Comparison of ENCODE assay signal across 27 cellular contexts in genomic region chr1:180892675-180893074, GRCh38. TPM values are rescaled to one million over a fixed set of nuclear protein-coding genes. Genes with fewer than 3 reads are reported as not detected.
DNase-seq lines count a peak whose midpoint lies in the region; ATAC-seq, FAIRE-seq and TF ChIP-seq lines count a peak whose summit lies in the region.
"Had no signal": no experiment of that assay in that cellular context is flagged by ENCODE, and none has a peak within 500 bp of the region (broad histone marks: within the 10 kb centered on the region; RNA-seq: fewer than 3 reads in every experiment).

No MANE protein-coding gene starts in this region.

- no peak for ATAC-seq in activated CD4-positive, alpha-beta T cell treated with anti-CD3 and anti-CD28 coated beads for 36 hours
- peak; percentile 40; the same call in 1 of the 3 replicates for ATAC-seq in HepG2
- ATAC-seq in right lobe of liver: no peak
- ATAC-seq: A549, GM12878 had no signal

- no peak for FAIRE-seq in HepG2 (lab: Jason Lieb, UNC)
- FAIRE-seq: A549, GM12878, GM19239, H1 had no signal

- peaks cover 9% of the 10 kb centered on the region for H3K9me3 Mint-ChIP-seq in activated CD4-positive, alpha-beta T cell treated with anti-CD3 and anti-CD28 coated beads, Interleukin-2, amount 10 ng/mL, durations not matched to agents 24 days and 14 days
- H3K9me3 Mint-ChIP-seq in activated CD4-positive, alpha-beta T cell treated with anti-CD3 and anti-CD28 coated beads for 36 hours (ENCODE audit: low read depth): no peaks in the 10 kb centered on the region
- H3K9me3 Mint-ChIP-seq in glutamatergic neuron (ENCODE audit: unreplicated experiment) (peaks cover 2% of the 10 kb centered on the region), osteocyte (ENCODE audit: unreplicated experiment) (no peaks in the 10 kb centered on the region)

- CTCF ChIA-PET in activated CD4-positive, alpha-beta T cell treated with anti-CD3 and anti-CD28 coated beads for 36 hours (lab: Charles Lee): interaction anchor here (0.7 to 1.0 kb wide), 2 partner anchors 31 to 277 kb away, joined by 3 read pairs; no protein-coding TSS in a partner anchor
- CTCF ChIA-PET in HepG2 (lab: Yijun Ruan, JAX; ENCODE audit: low intra/inter-chr PET ratio, low total read pairs): no interaction called here

- in situ Hi-C loops in HepG2 (cut with HindIII; ENCODE audit: extremely low pct_ligation_motif_present, low pct_unique_long_range_greater_than_20kb): no loop called here

- TF ChIP-seq POLR2A in HepG2 (IDR thresholded peaks at IDR 0.05; ENCODE audit: insufficient read depth in 1 of 2, low read depth in 2 of 2, low read length in 2 of 2) (no peak), right lobe of liver (IDR thresholded peaks at IDR 0.05) (no peak)

- POLR2A ChIA-PET in activated CD4-positive, alpha-beta T cell treated with anti-CD3 and anti-CD28 coated beads for 36 hours (lab: Charles Lee): no interaction called here
- POLR2A ChIA-PET in HepG2 (lab: Yijun Ruan, JAX): no interaction called here

- no peak overlapping the region for H2AFZ ChIP-seq in HepG2 (ENCODE audit: low read length)
- H2AFZ ChIP-seq: GM23248 had no signal

- H3K4me1 Mint-ChIP-seq in activated CD4-positive, alpha-beta T cell treated with anti-CD3 and anti-CD28 coated beads, Interleukin-2, amount 10 ng/mL, durations not matched to agents 24 days and 14 days: peaks cover 3% of the 10 kb centered on the region
- peaks cover 10% of the 10 kb centered on the region for H3K4me1 Mint-ChIP-seq in activated CD4-positive, alpha-beta T cell treated with anti-CD3 and anti-CD28 coated beads for 36 hours
- H3K4me1 Mint-ChIP-seq in glutamatergic neuron (ENCODE audit: low read depth, unreplicated experiment): peaks cover 9% of the 10 kb centered on the region
- no peaks in the 10 kb centered on the region for H3K4me1 Mint-ChIP-seq in osteocyte (ENCODE audit: unreplicated experiment)

- no peaks in the 10 kb centered on the region for H4K20me1 ChIP-seq in HepG2 (ENCODE audit: insufficient read depth, low read length)
- H4K20me1 ChIP-seq: BLaER1 treated with 17β-estradiol and CSF1 and Interleukin-3, amounts not matched to agents 10 nM and 100 nM had no signal

- no peak for TF ChIP-seq RAD21 in HepG2 (CRISPR knock-in tag; IDR thresholded peaks at IDR 0.05)

- intact Hi-C loops in activated CD4-positive, alpha-beta T cell treated with anti-CD3 and anti-CD28 coated beads, Interleukin-2, amount 10 ng/mL, durations not matched to agents 24 days and 14 days (cut with micrococcal nuclease): no loop called here
- intact Hi-C loops in activated CD4-positive, alpha-beta T cell treated with anti-CD3 and anti-CD28 coated beads for 36 hours (cut with DNase I, micrococcal nuclease): no loop called here
- intact Hi-C loops in HepG2 (cut with micrococcal nuclease; ENCODE audit: unreplicated experiment): loop anchor here (2.0 kb wide), 1 partner anchor 32 kb away; no protein-coding TSS in a partner anchor
- intact Hi-C loops in right lobe of liver (cut with DNase I): no loop called here

- no peaks in the 10 kb centered on the region for H3K27me3 Mint-ChIP-seq in activated CD4-positive, alpha-beta T cell treated with anti-CD3 and anti-CD28 coated beads, Interleukin-2, amount 10 ng/mL, durations not matched to agents 24 days and 14 days
- H3K27me3 Mint-ChIP-seq in activated CD4-positive, alpha-beta T cell treated with anti-CD3 and anti-CD28 coated beads for 36 hours: no peaks in the 10 kb centered on the region
- H3K27me3 Mint-ChIP-seq in glutamatergic neuron (ENCODE audit: unreplicated experiment): peaks cover 5% of the 10 kb centered on the region
- no peaks in the 10 kb centered on the region for H3K27me3 Mint-ChIP-seq in osteocyte (ENCODE audit: unreplicated experiment)
- H3K27me3 Mint-ChIP-seq: CD4-positive, alpha-beta memory T cell had no signal

- no peak for TF ChIP-seq EP300 in HepG2 (IDR thresholded peaks at IDR 0.05; ENCODE audit: low read depth in 2 of 2, low read length in 2 of 2)
- no peak for TF ChIP-seq EP300 in HepG2 (CRISPR knock-in tag; IDR thresholded peaks at IDR 0.05; ENCODE audit: borderline replicate concordance)

- no TSS peak for BruUV-seq in HepG2 (replicated peaks; lab: Mats Ljungman, UMichigan)

- H3K79me2 ChIP-seq in HepG2 (ENCODE audit: insufficient read depth, low read length): no peaks in the 10 kb centered on the region

- H3K4me3 ChIP-seq in HepG2 (replicated peaks in 1 of 3; ENCODE audit: insufficient read depth in 1 of 3, low read depth in 2 of 3, low read length in 3 of 3) (no peak overlapping the region), right lobe of liver (no peak overlapping the region)
- H3K4me3 ChIP-seq: A549; BLaER1 treated with 17β-estradiol and CSF1 and Interleukin-3, amounts not matched to agents 10 nM and 100 nM; GM12878; GM23248 had no signal

- H3K9me3 ChIP-seq in HepG2 (ENCODE audit: low read length) (no peaks in the 10 kb centered on the region), right lobe of liver (no peaks in the 10 kb centered on the region)
- H3K9me3 ChIP-seq: A549, BE2C had no signal

- H3K4me1 ChIP-seq in HepG2 (ENCODE audit: insufficient read depth, low read length) (peaks cover 6% of the 10 kb centered on the region), right lobe of liver (no peaks in the 10 kb centered on the region)
- H3K4me1 ChIP-seq: A549, BE2C had no signal

- H3K9ac ChIP-seq in HepG2 (ENCODE audit: insufficient read depth, low read depth, low read length): no peak overlapping the region
- H3K9ac ChIP-seq: BLaER1 treated with 17β-estradiol and CSF1 and Interleukin-3, amounts not matched to agents 10 nM and 100 nM; GM23248 had no signal

- no peaks in the 10 kb centered on the region for H3K36me3 ChIP-seq in HepG2 (replicated peaks in 1 of 2; ENCODE audit: control insufficient read depth in 1 of 2, insufficient read depth in 2 of 2, low read length in 2 of 2)
- H3K36me3 ChIP-seq in right lobe of liver: no peaks in the 10 kb centered on the region
- H3K36me3 ChIP-seq: BE2C had no signal

- no peak overlapping the region for H3K4me3 Mint-ChIP-seq in activated CD4-positive, alpha-beta T cell treated with anti-CD3 and anti-CD28 coated beads, Interleukin-2, amount 10 ng/mL, durations not matched to agents 24 days and 14 days
- H3K4me3 Mint-ChIP-seq in activated CD4-positive, alpha-beta T cell treated with anti-CD3 and anti-CD28 coated beads for 36 hours: no peak overlapping the region
- H3K4me3 Mint-ChIP-seq in glutamatergic neuron (ENCODE audit: unreplicated experiment): no peak overlapping the region
- H3K4me3 Mint-ChIP-seq in osteocyte (ENCODE audit: unreplicated experiment): no peak overlapping the region
- H3K4me3 Mint-ChIP-seq: CD14-positive monocyte; CD4-positive, alpha-beta memory T cell had no signal

- no peak overlapping the region for H3K4me2 ChIP-seq in HepG2 (ENCODE audit: low read depth, low read length)
- H3K4me2 ChIP-seq: A549 had no signal

- TF ChIP-seq CTCF in HepG2 (CRISPR knock-in tag; IDR thresholded peaks at IDR 0.05) (no peak), right lobe of liver (IDR thresholded peaks at IDR 0.05) (no peak), glutamatergic neuron (IDR thresholded peaks at IDR 0.05; ENCODE audit: partially characterized antibody, unreplicated experiment) (no peak), osteocyte (IDR thresholded peaks at IDR 0.05) (no peak)

- H3K27ac ChIP-seq in HepG2 (ENCODE audit: extremely low read length, insufficient read depth, low read length) (no peak overlapping the region), right lobe of liver (no peak overlapping the region)
- H3K27ac ChIP-seq: A549; BLaER1 treated with 17β-estradiol and CSF1 and Interleukin-3, amounts not matched to agents 10 nM and 100 nM; GM23248 had no signal

- no peaks in the 10 kb centered on the region for H3K36me3 Mint-ChIP-seq in activated CD4-positive, alpha-beta T cell treated with anti-CD3 and anti-CD28 coated beads, Interleukin-2, amount 10 ng/mL, durations not matched to agents 24 days and 14 days (ENCODE audit: low read depth)
- no peaks in the 10 kb centered on the region for H3K36me3 Mint-ChIP-seq in activated CD4-positive, alpha-beta T cell treated with anti-CD3 and anti-CD28 coated beads for 36 hours (ENCODE audit: low read depth)
- H3K36me3 Mint-ChIP-seq in glutamatergic neuron (ENCODE audit: unreplicated experiment) (no peaks in the 10 kb centered on the region), osteocyte (ENCODE audit: unreplicated experiment) (peaks cover 3% of the 10 kb centered on the region)

- H3K27ac Mint-ChIP-seq in activated CD4-positive, alpha-beta T cell treated with anti-CD3 and anti-CD28 coated beads, Interleukin-2, amount 10 ng/mL, durations not matched to agents 24 days and 14 days: no peak overlapping the region
- no peak overlapping the region for H3K27ac Mint-ChIP-seq in activated CD4-positive, alpha-beta T cell treated with anti-CD3 and anti-CD28 coated beads for 36 hours
- H3K27ac Mint-ChIP-seq in glutamatergic neuron (ENCODE audit: unreplicated experiment) (peak overlapping the region; percentile 48), osteocyte (ENCODE audit: unreplicated experiment) (no peak overlapping the region)
- H3K27ac Mint-ChIP-seq: CD4-positive, alpha-beta memory T cell had no signal

- DNase-seq in activated CD4-positive, alpha-beta T cell treated with anti-CD3 and anti-CD28 coated beads, Interleukin-2, amount 10 ng/mL, durations not matched to agents 24 days and 14 days: peak; percentile 42
- no peak for DNase-seq in activated CD4-positive, alpha-beta T cell treated with anti-CD3 and anti-CD28 coated beads for 36 hours
- DNase-seq in HepG2 (ENCODE audit: low spot score) (no peak), right lobe of liver (no peak), glutamatergic neuron (no peak), osteocyte (ENCODE audit: extremely low spot score, unreplicated experiment) (peak; percentile 17), NCI-H2227 (lab: John Stamatoyannopoulos, UW; ENCODE audit: unreplicated experiment) (no peak), HT-29 (ENCODE audit: low spot score) (no peak)
- DNase-seq: 8988T; ACHN; AML-193; BE2C; Calu3; CD4-positive, alpha-beta memory T cell; COR-L47; DMS79; EL; GDM1; GM23248; H7; HCEC 1CT had no signal

- 50% methylated on average over 2 of the region's 2 CpGs for WGBS in HepG2 (ENCODE audit: low lambda C conversion rate)
- WGBS in right lobe of liver (ENCODE audit: insufficient coverage, low coverage, low lambda C conversion rate, missing lambda C conversion rate): 74% methylated on average over 2 of the region's 2 CpGs

- no peaks in the 10 kb centered on the region for H3K27me3 ChIP-seq in HepG2 (ENCODE audit: control insufficient read depth in 1 of 2, insufficient read depth in 2 of 2, low read length in 2 of 2)
- no peaks in the 10 kb centered on the region for H3K27me3 ChIP-seq in right lobe of liver
- H3K27me3 ChIP-seq: BE2C; BLaER1 treated with 17β-estradiol and CSF1 and Interleukin-3, amounts not matched to agents 10 nM and 100 nM had no signal

RNA-seq across cellular contexts. Expression of gene KIAA1614, which starts 20.0 kb away (rescaled TPM):
- 0.16 and 0.26 TPM in 2 replicates for total RNA-seq in activated CD4-positive, alpha-beta T cell treated with anti-CD3 and anti-CD28 coated beads, Interleukin-2, amount 10 ng/mL, durations not matched to agents 24 days and 14 days
- total RNA-seq in activated CD4-positive, alpha-beta T cell treated with anti-CD3 and anti-CD28 coated beads for 36 hours: under 1 TPM in 1 of 2 experiments, not detected in 1; 0.09 TPM
- total RNA-seq in HepG2 (2016; rRNA removed; fragmentation: Illumina TruSeq; extraction: Trizol): 0.32 and 0.77 TPM in 2 replicates
- total RNA-seq in HepG2 (2016; cell fraction: cytosol; rRNA removed; fragmentation: Illumina TruSeq; extraction: Trizol; ENCODE audit: low read depth): 0.10 TPM in 1 of 2 replicates, not detected in the other
- total RNA-seq in HepG2 (2016; cell fraction: insoluble cytoplasmic fraction; rRNA removed; fragmentation: Illumina TruSeq; extraction: Trizol): 0.16 and 0.17 TPM in 2 replicates
- 0.46 and 0.52 TPM in 2 replicates for total RNA-seq in HepG2 (2016; cell fraction: membrane; rRNA removed; fragmentation: Illumina TruSeq; extraction: Trizol)
- 0.43 and 0.81 TPM in 2 replicates for total RNA-seq in HepG2 (2016; cell fraction: nucleus; rRNA removed; fragmentation: Illumina TruSeq; extraction: Trizol)
- 0.12 and 0.15 TPM in 2 replicates for polyA plus RNA-seq in HepG2 (2011; rRNA removed)
- 0.27 TPM in 2 replicates for polyA plus RNA-seq in HepG2 (2011; cell fraction: cytosol; rRNA removed)
- 0.16 and 0.48 TPM in 2 replicates for polyA plus RNA-seq in HepG2 (2011; cell fraction: nucleus; rRNA removed)
- polyA plus RNA-seq in HepG2 (2012): 0.40 and 0.48 TPM in 2 replicates
- polyA plus RNA-seq in HepG2 (2016; cell fraction: cytosol; fragmentation: Illumina TruSeq; extraction: Trizol; ENCODE audit: low read depth): 0.06 and 0.26 TPM in 2 replicates
- 0.17 and 0.20 TPM in 2 replicates for polyA plus RNA-seq in HepG2 (2016; cell fraction: insoluble cytoplasmic fraction; fragmentation: Illumina TruSeq; extraction: Trizol; ENCODE audit: low read depth)
- polyA plus RNA-seq in HepG2 (2016; cell fraction: membrane; fragmentation: Illumina TruSeq; extraction: Trizol; ENCODE audit: low read depth): 0.09 and 0.14 TPM in 2 replicates
- 0.11 and 0.16 TPM in 2 replicates for polyA plus RNA-seq in HepG2 (2016; cell fraction: nucleus; fragmentation: Illumina TruSeq; extraction: Trizol; ENCODE audit: insufficient read depth, low read depth)
- polyA minus RNA-seq in HepG2 (2011; rRNA and poly(A)+ RNA removed; ENCODE audit: low replicate concordance): 0.44 and 0.48 TPM in 2 replicates
- not detected in 2 replicates for polyA minus RNA-seq in HepG2 (2011; cell fraction: cytosol; rRNA and poly(A)+ RNA removed)
- 0.12 and 0.26 TPM in 2 replicates for polyA minus RNA-seq in HepG2 (2011; cell fraction: nucleus; rRNA and poly(A)+ RNA removed)
- under 1 TPM; 0.13 to 0.25 (median 0.21) TPM for total RNA-seq in right lobe of liver
- 4.1 TPM for total RNA-seq in glutamatergic neuron (ENCODE audit: unreplicated experiment)
- total RNA-seq in osteocyte: 6.6 and 8.4 TPM in 2 replicates
- total RNA-seq in HT-29 (2014; rRNA removed; shearing (Covaris generic)): 0.65 TPM in 1 of 2 replicates, not detected in the other
- polyA plus RNA-seq: CD14-positive monocyte; CD4-positive, alpha-beta memory T cell had no signal

Comparison
In these comparisons a context has a peak if more than half of its experiments do, and no peak if none do; other contexts are left out.
1. DNase-seq: peak in activated CD4-positive, alpha-beta T cell treated with anti-CD3 and anti-CD28 coated beads, Interleukin-2, amount 10 ng/mL, durations not matched to agents 24 days and 14 days (single experiment) and osteocyte (single experiment); none in activated CD4-positive, alpha-beta T cell treated with anti-CD3 and anti-CD28 coated beads for 36 hours (single experiment), HepG2 (single experiment), right lobe of liver (0 of 3), glutamatergic neuron (single experiment), NCI-H2227 (single experiment) and HT-29 (single experiment).